ENCODE assay signal across 8 cellular contexts in genomic region chr12:93571854-93572711, GRCh38. TPM values are rescaled to one million over a fixed set of nuclear protein-coding genes. Genes with fewer than 3 reads are reported as not detected.
A peak's percentile ranks its signal among the peaks of the same experiment; 100 is the strongest.
DNase-seq lines count a peak whose midpoint lies in the region; ATAC-seq and TF ChIP-seq lines count a peak whose summit lies in the region.

A gene with protein sequence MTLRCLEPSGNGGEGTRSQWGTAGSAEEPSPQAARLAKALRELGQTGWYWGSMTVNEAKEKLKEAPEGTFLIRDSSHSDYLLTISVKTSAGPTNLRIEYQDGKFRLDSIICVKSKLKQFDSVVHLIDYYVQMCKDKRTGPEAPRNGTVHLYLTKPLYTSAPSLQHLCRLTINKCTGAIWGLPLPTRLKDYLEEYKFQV (plus strand): TSS chr12:93572675. CDS start chr12:93572898, 223 bp downstream.

- no peaks in the 10 kb centered on the region for H3K9me3 Mint-ChIP-seq in activated B cell treated with CpG ODN at 0.5 μM for 24 hours
- no peaks in the 10 kb centered on the region for H3K9me3 Mint-ChIP-seq in effector memory CD8-positive, alpha-beta T cell

- in situ Hi-C loops in GM13977 (cut with MboI; ENCODE audit: low pct_unique_long_range_greater_than_20kb, low sequenced_read_pairs, unreplicated experiment), result no loop called here

- WGBS in mesodermal cell (ENCODE audit: insufficient coverage in 2 of 2), 2 experiments, result 0% methylated on average over 51 to 55 of the region's 71 CpGs

- H3K27ac Mint-ChIP-seq in activated B cell treated with CpG ODN at 0.5 μM for 24 hours, result peak within 1 kb of the TSS; percentile 24
- peak within 1 kb of the TSS; percentile 89 to 90 for H3K27ac Mint-ChIP-seq in effector memory CD8-positive, alpha-beta T cell

- POLR2A ChIA-PET in activated B cell treated with CpG ODN at 0.5 μM for 24 hours (lab: Charles Lee), result interaction anchor here (0.8 to 1.4 kb wide), 3 partner anchors 105 to 170 kb away, joined by 3 to 7 read pairs (median 3); partner anchors contain the start of gene CRADD

- no peak for TF ChIP-seq CTCF in GM13977 (IDR thresholded peaks at IDR 0.05; ENCODE audit: extremely low read depth, insufficient read depth, missing control alignments)
- no peak for TF ChIP-seq CTCF in activated B cell treated with CpG ODN at 0.5 μM for 24 hours (IDR thresholded peaks at IDR 0.05)
- TF ChIP-seq CTCF in subcutaneous adipose tissue (IDR thresholded peaks at IDR 0.05; ENCODE audit: low read depth), result no peak

- no peaks in the 10 kb centered on the region for H3K36me3 Mint-ChIP-seq in activated B cell treated with CpG ODN at 0.5 μM for 24 hours (ENCODE audit: low read depth)
- peaks cover 24% of the 10 kb centered on the region for H3K36me3 Mint-ChIP-seq in effector memory CD8-positive, alpha-beta T cell (ENCODE audit: insufficient read depth)

- peak within 1 kb of the TSS; percentile 84 for H3K4me3 Mint-ChIP-seq in activated B cell treated with CpG ODN at 0.5 μM for 24 hours
- H3K4me3 Mint-ChIP-seq in effector memory CD8-positive, alpha-beta T cell, result peak within 1 kb of the TSS; percentile 94 to 96

- H3K27me3 Mint-ChIP-seq in activated B cell treated with CpG ODN at 0.5 μM for 24 hours, result peaks cover 36% of the 10 kb centered on the region
- no peaks in the 10 kb centered on the region for H3K27me3 Mint-ChIP-seq in effector memory CD8-positive, alpha-beta T cell

- CTCF ChIA-PET in activated B cell treated with CpG ODN at 0.5 μM for 24 hours (lab: Charles Lee), result interaction anchor here (4.1 kb wide), 1 partner anchor 530 kb away, joined by 33 read pairs; no protein-coding TSS in a partner anchor

- H3K4me1 Mint-ChIP-seq in activated B cell treated with CpG ODN at 0.5 μM for 24 hours, result peaks cover 17% of the 10 kb centered on the region
- peaks cover 23 to 30% of the 10 kb centered on the region in 2 donors for H3K4me1 Mint-ChIP-seq in effector memory CD8-positive, alpha-beta T cell (ENCODE audit: low read depth in 2 of 2)

- ATAC-seq in activated B cell treated with CpG ODN at 0.5 μM for 24 hours (ENCODE audit: low read depth), result peak; percentile 13
- ATAC-seq in effector memory CD8-positive, alpha-beta T cell (replicated peaks), result no peak
- no peak for ATAC-seq in HG03521 (IDR thresholded peaks at IDR 0.05; ENCODE audit: unreplicated experiment)

- H3K4me1 ChIP-seq in mesodermal cell (ENCODE audit: control insufficient read depth, insufficient read depth, low read length, poor library complexity, severe bottlenecking), result peaks cover 15% of the 10 kb centered on the region

- peak within 1 kb of the TSS; percentile 63 for H3K4me3 ChIP-seq in Jurkat, Clone E6-1 (ENCODE audit: low read length)
- peak within 1 kb of the TSS; percentile 78 for H3K4me3 ChIP-seq in mesodermal cell (ENCODE audit: extremely low read depth, insufficient read depth, low read length, poor library complexity, severe bottlenecking)

- intact Hi-C loops in activated B cell treated with CpG ODN at 0.5 μM for 24 hours (cut with micrococcal nuclease), result loop anchor here (2.0 to 10.0 kb wide), 6 partner anchors 53 to 1210 kb away; partner anchors contain the start of gene NUDT4

- H3K9me3 ChIP-seq in mesodermal cell (ENCODE audit: control insufficient read depth, low read length), result no peaks in the 10 kb centered on the region

- peak; percentile 50 for DNase-seq in GM13977 (ENCODE audit: low spot score)
- DNase-seq in Jurkat, Clone E6-1 (ENCODE audit: low read depth, low spot score), result no peak
- peak; percentile 37 for DNase-seq in activated B cell treated with CpG ODN at 0.5 μM for 24 hours
- DNase-seq in effector memory CD8-positive, alpha-beta T cell, result peak in 1 of 3 experiments; percentile 3
- no peak for DNase-seq in NCI-H1436 (lab: John Stamatoyannopoulos, UW)

- peaks cover 28% of the 10 kb centered on the region for H3K36me3 ChIP-seq in mesodermal cell (ENCODE audit: control insufficient read depth, insufficient read depth, low read length)

- peak within 1 kb of the TSS; percentile 88 for H3K27ac ChIP-seq in mesodermal cell (ENCODE audit: low read depth, low read length, severe bottlenecking)

RNA-seq across cellular contexts. Expression of the gene that starts here (rescaled TPM):
- 9.0 TPM for polyA plus RNA-seq in Jurkat, Clone E6-1 (2012; ENCODE audit: insufficient read depth, insufficient read length)
- total RNA-seq in activated B cell treated with CpG ODN at 0.5 μM for 24 hours, result 2.3 and 2.8 TPM in 2 replicates
- polyA plus RNA-seq in mesodermal cell (2013, experiment 1 of 2), result 47.1 TPM
- 46.3 TPM for polyA plus RNA-seq in mesodermal cell (2013, experiment 2 of 2)
- 10 to 100 TPM; 21.8 to 68.9 (median 42.7) TPM for total RNA-seq in subcutaneous adipose tissue

Comparison
In these comparisons a context has a peak if more than half of its experiments do, and no peak if none do; other contexts are left out.
1. DNase-seq: peak in GM13977 (single experiment) and activated B cell treated with CpG ODN at 0.5 μM for 24 hours (single experiment); none in Jurkat, Clone E6-1 (single experiment) and NCI-H1436 (single experiment).